ENCODE assay signal across 8 cellular contexts in the genomic region with DNA sequence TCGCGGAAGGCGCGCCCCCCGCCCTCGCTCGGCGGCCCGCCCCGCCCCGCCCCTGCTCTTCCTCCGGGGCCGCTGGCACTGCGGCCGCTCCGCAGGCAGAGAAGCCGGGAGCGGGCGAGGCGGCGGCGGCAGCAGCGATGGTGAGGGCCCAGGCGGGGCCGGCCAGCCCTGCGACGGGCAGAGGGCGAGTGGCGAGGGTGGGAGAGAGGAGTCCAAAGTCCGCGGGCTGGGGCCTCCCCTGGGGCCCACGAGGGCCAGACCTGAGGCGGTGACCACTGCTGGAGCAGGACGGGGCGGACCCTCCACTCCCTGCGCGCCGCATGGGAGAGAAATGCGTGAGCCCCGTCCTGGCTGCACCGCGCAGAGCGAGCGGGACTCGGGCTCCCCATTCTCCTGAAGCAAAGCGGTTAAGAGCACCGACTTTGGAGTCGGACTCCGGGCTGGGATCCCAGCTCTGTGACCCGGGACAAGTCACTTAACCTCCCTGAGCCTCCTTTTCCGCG. TPM values are rescaled to one million over a fixed set of nuclear protein-coding genes. Genes with fewer than 3 reads are reported as not detected.
DNase-seq lines count a peak whose midpoint lies in the region; ATAC-seq and TF ChIP-seq lines count a peak whose summit lies in the region.

A gene with protein sequence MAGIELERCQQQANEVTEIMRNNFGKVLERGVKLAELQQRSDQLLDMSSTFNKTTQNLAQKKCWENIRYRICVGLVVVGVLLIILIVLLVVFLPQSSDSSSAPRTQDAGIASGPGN (plus strand): TSS at position 78 of the 503 bp plus-strand sequence. CDS start 60 bp downstream, at position 138.

- H3K4me3 Mint-ChIP-seq in immature natural killer cell = peak within 1 kb of the TSS; percentile 86 to 93 (median 90)
- peak within 1 kb of the TSS; percentile 85 for H3K4me3 Mint-ChIP-seq in stimulated activated naive B cell treated with anti-CD40 and anti-IgM and Interleukin-4, amounts not matched to agents 10 μg/mL and 1 μg/mL and 100 μg/mL, for 72 hours

- no peak for TF ChIP-seq CTCF in body of pancreas (IDR thresholded peaks at IDR 0.05)

- H3K4me1 ChIP-seq in body of pancreas = peaks cover 52% of the 10 kb centered on the region

- intact Hi-C loops in body of pancreas (cut with DNase I) = no loop called here

- peak within 1 kb of the TSS; percentile 84 to 95 (median 90) for H3K27ac Mint-ChIP-seq in immature natural killer cell
- H3K27ac Mint-ChIP-seq in stimulated activated naive B cell treated with anti-CD40 and anti-IgM and Interleukin-4, amounts not matched to agents 10 μg/mL and 1 μg/mL and 100 μg/mL, for 72 hours = peak within 1 kb of the TSS; percentile 85

- no peaks in the 10 kb centered on the region for H3K36me3 ChIP-seq in MG63
- peaks cover 0 to 4% of the 10 kb centered on the region in 2 donors for H3K36me3 ChIP-seq in body of pancreas (replicated peaks in 1 of 2; ENCODE audit: insufficient read depth in 1 of 2, low read depth in 2 of 2)

- no peaks in the 10 kb centered on the region for H3K27me3 ChIP-seq in MG63
- H3K27me3 ChIP-seq in body of pancreas = no peaks in the 10 kb centered on the region

- no peaks in the 10 kb centered on the region for H3K9me3 Mint-ChIP-seq in immature natural killer cell
- no peaks in the 10 kb centered on the region for H3K9me3 Mint-ChIP-seq in stimulated activated naive B cell treated with anti-CD40 and anti-IgM and Interleukin-4, amounts not matched to agents 10 μg/mL and 1 μg/mL and 100 μg/mL, for 72 hours

- H3K4me1 Mint-ChIP-seq in immature natural killer cell = peaks cover 53 to 79% of the 10 kb centered on the region in 2 donors
- H3K4me1 Mint-ChIP-seq in stimulated activated naive B cell treated with anti-CD40 and anti-IgM and Interleukin-4, amounts not matched to agents 10 μg/mL and 1 μg/mL and 100 μg/mL, for 72 hours = peaks cover 45 to 77% of the 10 kb centered on the region in 2 donors

- peaks cover 8 to 19% (median 12%) of the 10 kb centered on the region in 3 donors for H3K36me3 Mint-ChIP-seq in immature natural killer cell
- peaks cover 19 to 34% of the 10 kb centered on the region in 2 donors for H3K36me3 Mint-ChIP-seq in stimulated activated naive B cell treated with anti-CD40 and anti-IgM and Interleukin-4, amounts not matched to agents 10 μg/mL and 1 μg/mL and 100 μg/mL, for 72 hours

- H3K27me3 Mint-ChIP-seq in immature natural killer cell (ENCODE audit: low read depth in 3 of 3) = no peaks in the 10 kb centered on the region
- H3K27me3 Mint-ChIP-seq in stimulated activated naive B cell treated with anti-CD40 and anti-IgM and Interleukin-4, amounts not matched to agents 10 μg/mL and 1 μg/mL and 100 μg/mL, for 72 hours = no peaks in the 10 kb centered on the region

- H3K9me3 ChIP-seq in MG63 (no peaks in the 10 kb centered on the region), body of pancreas (no peaks in the 10 kb centered on the region)

- peak; percentile 54 for DNase-seq in AG08395 (ENCODE audit: low spot score)
- peak; percentile 35 for DNase-seq in MG63
- DNase-seq in body of pancreas = peak in 1 of 4 donors; percentile 47
- peak in 2 of 3 donors; percentile 26 to 33 for DNase-seq in immature natural killer cell
- DNase-seq in stimulated activated naive B cell treated with anti-CD40 and anti-IgM and Interleukin-4, amounts not matched to agents 10 μg/mL and 1 μg/mL and 100 μg/mL, for 72 hours = no peak
- DNase-seq in cerebellum (ENCODE audit: low spot score) = no peak
- DNase-seq in SK-N-DZ (ENCODE audit: low spot score) = no peak

- peak in 1 of 3 donors; percentile 18 for TF ChIP-seq POLR2A in body of pancreas (IDR thresholded peaks at IDR 0.05)

- peak; percentile 61 for ATAC-seq in GM19452 (IDR thresholded peaks at IDR 0.05; ENCODE audit: unreplicated experiment)
- peak; percentile 9 for ATAC-seq in body of pancreas
- peak; percentile 51 to 56 for ATAC-seq in stimulated activated naive B cell treated with anti-CD40 and anti-IgM and Interleukin-4, amounts not matched to agents 10 μg/mL and 1 μg/mL and 100 μg/mL, for 72 hours (replicated peaks)

- 28 to 45% methylated on average over 7 to 50 of the region's 52 CpGs for WGBS in body of pancreas, 2 donors

- peak within 1 kb of the TSS; percentile 73 to 88 (median 78) for H3K27ac ChIP-seq in body of pancreas

- H3K4me3 ChIP-seq in MG63 (peak within 1 kb of the TSS; percentile 52), body of pancreas (no peak within 1 kb of the TSS)

RNA-seq across cellular contexts. Expression of the gene that starts here (rescaled TPM):
- total RNA-seq in MG63 (2014; rRNA removed; shearing (Covaris generic); ENCODE audit: low replicate concordance) = 8.3 and 76.7 TPM in 2 replicates
- total RNA-seq in body of pancreas = 10 to 100 TPM in 1 of 2 donors, 1 to 10 TPM in 1; 3.0 to 10.4 TPM
- polyA plus RNA-seq in immature natural killer cell = 100 to 1,000 TPM; 154 to 219 (median 201) TPM
- 6.7 TPM for total RNA-seq in cerebellum
- polyA plus RNA-seq in SK-N-DZ (2014; cell fraction: cytosol; rRNA removed) = not detected in 2 replicates
- not detected in 2 replicates for polyA plus RNA-seq in SK-N-DZ (2014; cell fraction: nucleus; rRNA removed)

Comparison
In these comparisons a context has a peak if more than half of its experiments do, and no peak if none do; other contexts are left out.
1. DNase-seq: peak in AG08395 (single experiment), MG63 (single experiment) and immature natural killer cell (2 of 3); none in stimulated activated naive B cell treated with anti-CD40 and anti-IgM and Interleukin-4, amounts not matched to agents 10 μg/mL and 1 μg/mL and 100 μg/mL, for 72 hours (single experiment), cerebellum (single experiment) and SK-N-DZ (single experiment).
2. ATAC-seq: peak in every context shown above with its lines; median percentile 61 in GM19452; 54 in stimulated activated naive B cell treated with anti-CD40 and anti-IgM and Interleukin-4, amounts not matched to agents 10 μg/mL and 1 μg/mL and 100 μg/mL, for 72 hours; 9 in body of pancreas.